Comparison of ENCODE assay signal across 9 cellular contexts in genomic region chr7:150271898-150272297, GRCh38. TPM values are rescaled to one million over a fixed set of nuclear protein-coding genes. Genes with fewer than 3 reads are reported as not detected.
DNase-seq lines count a peak whose midpoint lies in the region; ATAC-seq lines count a peak whose summit lies in the region.
"Not testable (repeated sequence)": the region's sequence is repeated elsewhere in the genome, so short reads cannot be mapped to it uniquely, and the experiment has no call there.
"Had no signal": no experiment of that assay in that cellular context is flagged by ENCODE, and none has a peak within 500 bp of the region (broad histone marks: within the 10 kb centered on the region; RNA-seq: fewer than 3 reads in every experiment).

No MANE protein-coding gene starts in this region.

- peak; percentile 90 for ATAC-seq in activated T-helper 17 cell treated with anti-CD3 and anti-CD28 coated beads, Interleukin-2, amount 50 U/mL, for 72 hours (replicated peaks)
- ATAC-seq in activated naive CD8-positive, alpha-beta T cell treated with anti-CD3 and anti-CD28 coated beads, Interleukin-2, amount 10 ng/mL, durations not matched to agents 7 days and 5 days (ENCODE audit: low read depth), result peak; percentile 54
- ATAC-seq in stimulated activated naive CD8-positive, alpha-beta T cell treated with anti-CD3 and anti-CD28 coated beads, Interleukin-15, amount 100 ng/mL, for 72 hours, result peak; percentile 90

- H3K4me3 Mint-ChIP-seq in activated CD4-positive, alpha-beta memory T cell treated with anti-CD3 and anti-CD28 coated beads for 36 hours; activated T-cell treated with anti-CD3 and anti-CD28 coated beads, Interleukin-2, amount 50 U/mL, for 24 hours; activated T-helper 17 cell treated with anti-CD3 and anti-CD28 coated beads, Interleukin-2, amount 50 U/mL, for 72 hours; activated naive CD8-positive, alpha-beta T cell treated with anti-CD3 and anti-CD28 coated beads, Interleukin-2, amount 10 ng/mL, durations not matched to agents 7 days and 5 days; stimulated activated naive CD8-positive, alpha-beta T cell treated with anti-CD3 and anti-CD28 coated beads, Interleukin-15, amount 100 ng/mL, for 72 hours: not testable (repeated sequence)

- peak; percentile 30 for DNase-seq in NCI-H2227 (lab: John Stamatoyannopoulos, UW; ENCODE audit: unreplicated experiment)
- peak; percentile 12 for DNase-seq in activated CD4-positive, alpha-beta memory T cell treated with anti-CD3 and anti-CD28 coated beads for 36 hours
- DNase-seq in activated T-cell treated with anti-CD3 and anti-CD28 coated beads, Interleukin-2, amount 50 U/mL, for 24 hours; activated naive CD8-positive, alpha-beta T cell treated with anti-CD3 and anti-CD28 coated beads, Interleukin-2, amount 10 ng/mL, durations not matched to agents 7 days and 5 days; stimulated activated naive CD8-positive, alpha-beta T cell treated with anti-CD3 and anti-CD28 coated beads, Interleukin-15, amount 100 ng/mL, for 72 hours: not testable (repeated sequence)

- H3K27ac Mint-ChIP-seq in activated CD4-positive, alpha-beta memory T cell treated with anti-CD3 and anti-CD28 coated beads for 36 hours; activated T-helper 17 cell treated with anti-CD3 and anti-CD28 coated beads, Interleukin-2, amount 50 U/mL, for 72 hours; activated naive CD8-positive, alpha-beta T cell treated with anti-CD3 and anti-CD28 coated beads, Interleukin-2, amount 10 ng/mL, durations not matched to agents 7 days and 5 days; stimulated activated naive CD8-positive, alpha-beta T cell treated with anti-CD3 and anti-CD28 coated beads, Interleukin-15, amount 100 ng/mL, for 72 hours: not testable (repeated sequence)
- peak overlapping the region; percentile 5 for H3K27ac Mint-ChIP-seq in activated T-cell treated with anti-CD3 and anti-CD28 coated beads, Interleukin-2, amount 50 U/mL, for 24 hours

- H3K4me1 Mint-ChIP-seq in activated CD4-positive, alpha-beta memory T cell treated with anti-CD3 and anti-CD28 coated beads for 36 hours (ENCODE audit: low read depth); activated T-cell treated with anti-CD3 and anti-CD28 coated beads, Interleukin-2, amount 50 U/mL, for 24 hours (ENCODE audit: low read depth); activated T-helper 17 cell treated with anti-CD3 and anti-CD28 coated beads, Interleukin-2, amount 50 U/mL, for 72 hours; activated naive CD8-positive, alpha-beta T cell treated with anti-CD3 and anti-CD28 coated beads, Interleukin-2, amount 10 ng/mL, durations not matched to agents 7 days and 5 days; stimulated activated naive CD8-positive, alpha-beta T cell treated with anti-CD3 and anti-CD28 coated beads, Interleukin-15, amount 100 ng/mL, for 72 hours: not testable (repeated sequence)

- H3K27me3 Mint-ChIP-seq in activated CD4-positive, alpha-beta memory T cell treated with anti-CD3 and anti-CD28 coated beads for 36 hours; activated T-cell treated with anti-CD3 and anti-CD28 coated beads, Interleukin-2, amount 50 U/mL, for 24 hours; activated T-helper 17 cell treated with anti-CD3 and anti-CD28 coated beads, Interleukin-2, amount 50 U/mL, for 72 hours; activated naive CD8-positive, alpha-beta T cell treated with anti-CD3 and anti-CD28 coated beads, Interleukin-2, amount 10 ng/mL, durations not matched to agents 7 days and 5 days; stimulated activated naive CD8-positive, alpha-beta T cell treated with anti-CD3 and anti-CD28 coated beads, Interleukin-15, amount 100 ng/mL, for 72 hours: not testable (repeated sequence)

- intact Hi-C loops in activated CD4-positive, alpha-beta memory T cell treated with anti-CD3 and anti-CD28 coated beads for 36 hours (cut with micrococcal nuclease), result loop anchor here (10.0 kb wide), 1 partner anchor 387 kb away; no protein-coding TSS in a partner anchor

- H3K36me3 Mint-ChIP-seq in activated CD4-positive, alpha-beta memory T cell treated with anti-CD3 and anti-CD28 coated beads for 36 hours; activated T-cell treated with anti-CD3 and anti-CD28 coated beads, Interleukin-2, amount 50 U/mL, for 24 hours (ENCODE audit: low read depth); activated T-helper 17 cell treated with anti-CD3 and anti-CD28 coated beads, Interleukin-2, amount 50 U/mL, for 72 hours (ENCODE audit: low read depth); activated naive CD8-positive, alpha-beta T cell treated with anti-CD3 and anti-CD28 coated beads, Interleukin-2, amount 10 ng/mL, durations not matched to agents 7 days and 5 days: not testable (repeated sequence)

- CTCF ChIA-PET in activated CD4-positive, alpha-beta memory T cell treated with anti-CD3 and anti-CD28 coated beads for 36 hours (lab: Charles Lee), result not testable (repeated sequence)

- POLR2A ChIA-PET in activated CD4-positive, alpha-beta memory T cell treated with anti-CD3 and anti-CD28 coated beads for 36 hours (lab: Charles Lee); activated naive CD8-positive, alpha-beta T cell treated with anti-CD3 and anti-CD28 coated beads, Interleukin-2, amount 10 ng/mL, durations not matched to agents 7 days and 5 days (lab: Charles Lee): not testable (repeated sequence)

- not testable (repeated sequence) for H3K9me3 Mint-ChIP-seq in activated CD4-positive, alpha-beta memory T cell treated with anti-CD3 and anti-CD28 coated beads for 36 hours; activated T-cell treated with anti-CD3 and anti-CD28 coated beads, Interleukin-2, amount 50 U/mL, for 24 hours; activated T-helper 17 cell treated with anti-CD3 and anti-CD28 coated beads, Interleukin-2, amount 50 U/mL, for 72 hours; activated naive CD8-positive, alpha-beta T cell treated with anti-CD3 and anti-CD28 coated beads, Interleukin-2, amount 10 ng/mL, durations not matched to agents 7 days and 5 days; stimulated activated naive CD8-positive, alpha-beta T cell treated with anti-CD3 and anti-CD28 coated beads, Interleukin-15, amount 100 ng/mL, for 72 hours

RNA-seq across cellular contexts. Expression of gene LRRC61, which starts 51.3 kb away (rescaled TPM):
- total RNA-seq in activated CD4-positive, alpha-beta memory T cell treated with anti-CD3 and anti-CD28 coated beads for 36 hours, result 10 to 100 TPM; 26.1 to 27.1 TPM
- total RNA-seq in activated T-helper 17 cell treated with anti-CD3 and anti-CD28 coated beads, Interleukin-2, amount 50 U/mL, for 72 hours, result 10 to 100 TPM; 32.7 to 61.6 TPM
- total RNA-seq in activated naive CD8-positive, alpha-beta T cell treated with anti-CD3 and anti-CD28 coated beads, Interleukin-2, amount 10 ng/mL, durations not matched to agents 7 days and 5 days, result 10 to 100 TPM; 16.6 to 17.2 TPM
- total RNA-seq: A172, GM23248 had no signal

RNA-seq across cellular contexts. Expression of gene ACTR3C, which starts 51.4 kb away (rescaled TPM):
- 1 to 10 TPM; 8.0 to 8.8 TPM for total RNA-seq in activated CD4-positive, alpha-beta memory T cell treated with anti-CD3 and anti-CD28 coated beads for 36 hours
- total RNA-seq in activated T-helper 17 cell treated with anti-CD3 and anti-CD28 coated beads, Interleukin-2, amount 50 U/mL, for 72 hours, result 10 to 100 TPM in 1 of 2 donors, 1 to 10 TPM in 1; 9.4 to 11.1 TPM
- 1 to 10 TPM; 6.4 to 7.0 TPM for total RNA-seq in activated naive CD8-positive, alpha-beta T cell treated with anti-CD3 and anti-CD28 coated beads, Interleukin-2, amount 10 ng/mL, durations not matched to agents 7 days and 5 days
- total RNA-seq: GM23248, H1 had no signal
